ENCODE assay signal across 8 cellular contexts in the genomic region with DNA sequence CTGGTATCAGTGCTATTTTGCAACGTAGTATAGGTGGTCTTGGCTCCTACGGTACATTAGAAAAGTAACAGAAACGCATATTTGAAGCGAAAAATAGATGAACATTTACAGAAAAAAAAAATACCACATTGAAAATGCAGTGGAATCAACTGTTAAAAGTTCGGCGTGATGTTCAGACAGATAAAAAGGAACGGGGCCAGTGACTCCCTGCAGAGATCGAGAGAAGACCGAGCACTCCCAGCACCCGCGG. TPM values are rescaled to one million over a fixed set of nuclear protein-coding genes. Genes with fewer than 3 reads are reported as not detected.
A peak's percentile ranks its signal among the peaks of the same experiment; 100 is the strongest.
DNase-seq lines count a peak whose midpoint lies in the region; TF ChIP-seq lines count a peak whose summit lies in the region.

No MANE protein-coding gene starts in this region.

- peak overlapping the region; percentile 96 for H3K4me3 ChIP-seq in HFF-Myc (replicated peaks; ENCODE audit: low read depth, low read length)
- peak overlapping the region; percentile 100 for H3K4me3 ChIP-seq in iPS DF 6.9 (ENCODE audit: low read length)
- H3K4me3 ChIP-seq in smooth muscle cell, result peak overlapping the region; percentile 95

- peak overlapping the region; percentile 98 for H3K9ac ChIP-seq in smooth muscle cell (ENCODE audit: low read depth)

- H3K79me2 ChIP-seq in smooth muscle cell (ENCODE audit: low read depth), result peaks cover 28% of the 10 kb centered on the region

- TF ChIP-seq CTCF in HFF-Myc (IDR thresholded peaks at IDR 0.05; ENCODE audit: low read depth, low read length, missing control alignments) (no peak), smooth muscle cell (IDR thresholded peaks at IDR 0.05; ENCODE audit: borderline replicate concordance, insufficient read depth, poor library complexity, severe bottlenecking) (no peak)

- H3K9me3 Mint-ChIP-seq in activated T-helper 1 cell treated with anti-CD3 and anti-CD28 coated beads, Interleukin-12 subunit alpha, Interleukin-12 subunit beta, Interleukin-2, Interleukin-4 antibody, amounts not matched to agents 30 ng/mL and 10 ng/mL and 1 ng/mL, durations not matched to agents 14 hours and 24 hours and 36 hours, result no peaks in the 10 kb centered on the region

- H3K4me3 Mint-ChIP-seq in activated T-helper 1 cell treated with anti-CD3 and anti-CD28 coated beads, Interleukin-12 subunit alpha, Interleukin-12 subunit beta, Interleukin-2, Interleukin-4 antibody, amounts not matched to agents 30 ng/mL and 10 ng/mL and 1 ng/mL, durations not matched to agents 14 hours and 24 hours and 36 hours, result peak overlapping the region; percentile 63

- peak overlapping the region; percentile 95 for H2AFZ ChIP-seq in smooth muscle cell (ENCODE audit: low read depth)

- no peaks in the 10 kb centered on the region for H3F3A ChIP-seq in smooth muscle cell (ENCODE audit: low read depth)

- no peak for DNase-seq in HFF-Myc (ENCODE audit: extremely low read depth, low read depth)
- DNase-seq in activated T-helper 1 cell treated with anti-CD3 and anti-CD28 coated beads, Interleukin-12 subunit alpha, Interleukin-12 subunit beta, Interleukin-2, Interleukin-4 antibody, amounts not matched to agents 30 ng/mL and 10 ng/mL and 1 ng/mL, durations not matched to agents 14 hours and 24 hours and 36 hours (ENCODE audit: low spot score), result no peak
- DNase-seq in iPS DF 6.9 (ENCODE audit: low read depth, low spot score), result no peak
- DNase-seq in smooth muscle cell (lab: John Stamatoyannopoulos, UW; ENCODE audit: unreplicated experiment), result no peak
- no peak for DNase-seq in NCI-H1048 (lab: John Stamatoyannopoulos, UW)
- no peak for DNase-seq in D341Med (ENCODE audit: low spot score)
- no peak for DNase-seq in AG08395 (ENCODE audit: low spot score)
- DNase-seq in NCI-H526 (lab: John Stamatoyannopoulos, UW), result no peak

- intact Hi-C loops in activated T-helper 1 cell treated with anti-CD3 and anti-CD28 coated beads, Interleukin-12 subunit alpha, Interleukin-12 subunit beta, Interleukin-2, Interleukin-4 antibody, amounts not matched to agents 30 ng/mL and 10 ng/mL and 1 ng/mL, durations not matched to agents 14 hours and 24 hours and 36 hours (cut with micrococcal nuclease), result loop anchor here (1.0 to 10.0 kb wide), 11 partner anchors 16 to 646 kb away; a partner anchor contains a TSS

- peaks cover 7% of the 10 kb centered on the region for H4K20me1 ChIP-seq in smooth muscle cell (ENCODE audit: low read depth)

- H3K36me3 Mint-ChIP-seq in activated T-helper 1 cell treated with anti-CD3 and anti-CD28 coated beads, Interleukin-12 subunit alpha, Interleukin-12 subunit beta, Interleukin-2, Interleukin-4 antibody, amounts not matched to agents 30 ng/mL and 10 ng/mL and 1 ng/mL, durations not matched to agents 14 hours and 24 hours and 36 hours (ENCODE audit: low read depth), result peaks cover 5% of the 10 kb centered on the region

- H3K9me3 ChIP-seq in iPS DF 6.9 (ENCODE audit: control insufficient read depth, insufficient read depth, low read length) (0 out of 2 replicates have a peak, but pooled peaks cover 1% of the 10 kb centered on the region), smooth muscle cell (replicated peaks; ENCODE audit: low read depth) (no peaks in the 10 kb centered on the region)

- H3K36me3 ChIP-seq in iPS DF 6.9 (ENCODE audit: control insufficient read depth, insufficient read depth, low read length) (peaks cover 6% of the 10 kb centered on the region; the same call in 1 of the 2 replicates), smooth muscle cell (ENCODE audit: low read depth) (no peaks in the 10 kb centered on the region)

- peak overlapping the region; percentile 16 for H3K27ac Mint-ChIP-seq in activated T-helper 1 cell treated with anti-CD3 and anti-CD28 coated beads, Interleukin-12 subunit alpha, Interleukin-12 subunit beta, Interleukin-2, Interleukin-4 antibody, amounts not matched to agents 30 ng/mL and 10 ng/mL and 1 ng/mL, durations not matched to agents 14 hours and 24 hours and 36 hours

- no peaks in the 10 kb centered on the region for H3K4me1 ChIP-seq in iPS DF 6.9 (ENCODE audit: control insufficient read depth, insufficient read depth, low read length)
- peaks cover 9% of the 10 kb centered on the region for H3K4me1 ChIP-seq in smooth muscle cell (ENCODE audit: low read depth)

- H3K4me2 ChIP-seq in smooth muscle cell, result peak overlapping the region; percentile 98

- peaks cover 12% of the 10 kb centered on the region for H3K4me1 Mint-ChIP-seq in activated T-helper 1 cell treated with anti-CD3 and anti-CD28 coated beads, Interleukin-12 subunit alpha, Interleukin-12 subunit beta, Interleukin-2, Interleukin-4 antibody, amounts not matched to agents 30 ng/mL and 10 ng/mL and 1 ng/mL, durations not matched to agents 14 hours and 24 hours and 36 hours (ENCODE audit: low read depth)

- WGBS in iPS DF 6.9 (ENCODE audit: insufficient coverage, insufficient read length), result no CpG with 5 or more reads among the region's 11 CpGs
- WGBS in smooth muscle cell (ENCODE audit: low lambda C conversion rate), result 2% methylated on average over 11 of the region's 11 CpGs

- H3K27me3 Mint-ChIP-seq in activated T-helper 1 cell treated with anti-CD3 and anti-CD28 coated beads, Interleukin-12 subunit alpha, Interleukin-12 subunit beta, Interleukin-2, Interleukin-4 antibody, amounts not matched to agents 30 ng/mL and 10 ng/mL and 1 ng/mL, durations not matched to agents 14 hours and 24 hours and 36 hours (ENCODE audit: insufficient read depth), result no peaks in the 10 kb centered on the region

- H3K27me3 ChIP-seq in iPS DF 6.9 (ENCODE audit: control insufficient read depth, insufficient read depth, low read length) (no peaks in the 10 kb centered on the region), smooth muscle cell (ENCODE audit: low read depth) (no peaks in the 10 kb centered on the region)

- H3K27ac ChIP-seq in iPS DF 6.9 (ENCODE audit: low read length) (no peak overlapping the region), smooth muscle cell (ENCODE audit: low read depth) (peak overlapping the region; percentile 94)

RNA-seq across cellular contexts. Expression of a gene that starts 0.4 kb away (rescaled TPM):
- total RNA-seq in activated T-helper 1 cell treated with anti-CD3 and anti-CD28 coated beads, Interleukin-12 subunit alpha, Interleukin-12 subunit beta, Interleukin-2, Interleukin-4 antibody, amounts not matched to agents 30 ng/mL and 10 ng/mL and 1 ng/mL, durations not matched to agents 14 hours and 24 hours and 36 hours, result 8.1 and 9.5 TPM in 2 replicates
- 6.2 and 6.7 TPM in 2 replicates for total RNA-seq in smooth muscle cell
- polyA plus RNA-seq in smooth muscle cell, result 1.6 and 3.0 TPM in 2 replicates

RNA-seq across cellular contexts. Expression of a gene that starts 16.7 kb away (rescaled TPM):
- 1.3 and 2.6 TPM in 2 replicates for total RNA-seq in activated T-helper 1 cell treated with anti-CD3 and anti-CD28 coated beads, Interleukin-12 subunit alpha, Interleukin-12 subunit beta, Interleukin-2, Interleukin-4 antibody, amounts not matched to agents 30 ng/mL and 10 ng/mL and 1 ng/mL, durations not matched to agents 14 hours and 24 hours and 36 hours
- total RNA-seq in smooth muscle cell, result not detected in 2 replicates
- 0.43 TPM in 1 of 2 replicates, not detected in the other for polyA plus RNA-seq in smooth muscle cell

RNA-seq across cellular contexts. Expression of a gene that starts 45.5 kb away (rescaled TPM):
- not detected in 2 replicates for total RNA-seq in activated T-helper 1 cell treated with anti-CD3 and anti-CD28 coated beads, Interleukin-12 subunit alpha, Interleukin-12 subunit beta, Interleukin-2, Interleukin-4 antibody, amounts not matched to agents 30 ng/mL and 10 ng/mL and 1 ng/mL, durations not matched to agents 14 hours and 24 hours and 36 hours
- 0.36 and 0.45 TPM in 2 replicates for total RNA-seq in smooth muscle cell
- 1.2 and 1.4 TPM in 2 replicates for polyA plus RNA-seq in smooth muscle cell
